Comparison of ENCODE assay signal across 11 cellular contexts in genomic region chr9:136111190-136111589, GRCh38. TPM values are rescaled to one million over a fixed set of nuclear protein-coding genes. Genes with fewer than 3 reads are reported as not detected.
A peak's percentile ranks its signal among the peaks of the same experiment; 100 is the strongest.
DNase-seq lines count a peak whose midpoint lies in the region; ATAC-seq and TF ChIP-seq lines count a peak whose summit lies in the region.
"Had no signal": no experiment of that assay in that cellular context is flagged by ENCODE, and none has a peak within 500 bp of the region (broad histone marks: within the 10 kb centered on the region; RNA-seq: fewer than 3 reads in every experiment).

No MANE protein-coding gene starts in this region.

- DNase-seq in CD8-positive, alpha-beta T cell, result no peak
- DNase-seq in HCT116 (ENCODE audit: low read depth, low spot score), result no peak
- DNase-seq in activated naive CD8-positive, alpha-beta T cell treated with anti-CD3 and anti-CD28 coated beads, Interleukin-2, amount 10 ng/mL, durations not matched to agents 7 days and 5 days, result no peak
- DNase-seq in natural killer cell, result no peak
- no peak for DNase-seq in stimulated activated CD4-positive, alpha-beta T cell treated with anti-CD3 and anti-CD28 coated beads, Interleukin-12 subunit alpha, Interleukin-12 subunit beta, amount 100 ng/mL, for 4 hours
- no peak for DNase-seq in NCI-H2227 treated with DMSO at 0.1 percent for 48 hours (lab: John Stamatoyannopoulos, UW)
- DNase-seq in DMS153 treated with DMSO at 0.1 percent for 48 hours (lab: John Stamatoyannopoulos, UW; ENCODE audit: unreplicated experiment), result no peak
- DNase-seq: gastrocnemius medialis, PC-3 had no signal

- H3K79me2 ChIP-seq in HCT116 (ENCODE audit: insufficient read depth, low read length), result no peaks in the 10 kb centered on the region

- H3K9ac ChIP-seq in HCT116 (ENCODE audit: low read length), result no peak overlapping the region

- H3K9me3 ChIP-seq in CD8-positive, alpha-beta T cell (ENCODE audit: low read length), result no peaks in the 10 kb centered on the region
- no peaks in the 10 kb centered on the region for H3K9me3 ChIP-seq in HCT116 (ENCODE audit: control insufficient read depth in 1 of 2, insufficient read depth in 1 of 2, low read depth in 1 of 2, low read length in 2 of 2)
- H3K9me3 ChIP-seq: ascending aorta, gastrocnemius medialis had no signal

- CTCF ChIA-PET in CD8-positive, alpha-beta T cell (lab: Charles Lee), result interaction anchor here (4.6 kb wide), 1 partner anchor 12 kb away, joined by 22 read pairs; no protein-coding TSS in a partner anchor
- CTCF ChIA-PET in HCT116 (lab: Charles Lee), result no interaction called here

- no peak overlapping the region for H3K4me3 ChIP-seq in CD8-positive, alpha-beta T cell (ENCODE audit: low read depth, low read length)
- H3K4me3 ChIP-seq in HCT116 (replicated peaks in 1 of 2; ENCODE audit: low read depth in 1 of 2, low read length in 2 of 2), result no peak overlapping the region
- H3K4me3 ChIP-seq: gastrocnemius medialis had no signal

- no peaks in the 10 kb centered on the region for H3K9me2 ChIP-seq in HCT116 (ENCODE audit: insufficient read depth)

- POLR2A ChIA-PET in CD8-positive, alpha-beta T cell (lab: Charles Lee), result interaction anchor here (5.7 kb wide), 1 partner anchor 16 kb away, joined by 39 read pairs; the partner anchor contains the start of gene NACC2
- POLR2A ChIA-PET in HCT116 (lab: Charles Lee), result interaction anchor here (1.0 kb wide), 1 partner anchor 32 kb away, joined by 3 read pairs; no protein-coding TSS in a partner anchor
- POLR2A ChIA-PET in activated naive CD8-positive, alpha-beta T cell treated with anti-CD3 and anti-CD28 coated beads, Interleukin-2, amount 10 ng/mL, durations not matched to agents 7 days and 5 days (lab: Charles Lee), result interaction anchor here (8.4 kb wide), 1 partner anchor 13 kb away, joined by 164 read pairs; the partner anchor contains the start of gene NACC2

- peak overlapping the region; percentile 76 for H3K27ac Mint-ChIP-seq in CD8-positive, alpha-beta T cell
- peak overlapping the region; percentile 80 for H3K27ac Mint-ChIP-seq in activated naive CD8-positive, alpha-beta T cell treated with anti-CD3 and anti-CD28 coated beads, Interleukin-2, amount 10 ng/mL, durations not matched to agents 7 days and 5 days
- peak overlapping the region in 1 of 2 donors; percentile 97 for H3K27ac Mint-ChIP-seq in natural killer cell

- H3K27me3 Mint-ChIP-seq in CD8-positive, alpha-beta T cell (ENCODE audit: low read depth), result no peaks in the 10 kb centered on the region
- H3K27me3 Mint-ChIP-seq in activated naive CD8-positive, alpha-beta T cell treated with anti-CD3 and anti-CD28 coated beads, Interleukin-2, amount 10 ng/mL, durations not matched to agents 7 days and 5 days, result no peaks in the 10 kb centered on the region
- no peaks in the 10 kb centered on the region for H3K27me3 Mint-ChIP-seq in natural killer cell (ENCODE audit: low read depth in 2 of 2)

- TF ChIP-seq RAD21 in HCT116 (IDR thresholded peaks at IDR 0.05; ENCODE audit: low read depth), result no peak

- no peak for TF ChIP-seq CTCF in CD8-positive, alpha-beta T cell (IDR thresholded peaks at IDR 0.05)
- TF ChIP-seq CTCF in HCT116 (IDR thresholded peaks at IDR 0.05 in 2 of 3, conservative IDR thresholded peaks at IDR 0.05 in 1 of 3; ENCODE audit: borderline replicate concordance in 1 of 3, insufficient read depth in 1 of 3, low read depth in 2 of 3, low read length in 2 of 3) (no peak), natural killer cell (IDR thresholded peaks at IDR 0.05) (no peak)

- H4K20me1 ChIP-seq in HCT116 (ENCODE audit: insufficient read depth), result no peaks in the 10 kb centered on the region

- intact Hi-C loops in CD8-positive, alpha-beta T cell (cut with DNase I, micrococcal nuclease), result loop anchor here in 1 of 2 experiments (10.0 kb wide), 1 partner anchor 1946 kb away; the partner anchor contains the start of gene RNU6ATAC
- intact Hi-C loops in HCT116 (cut with micrococcal nuclease) (no loop called here), natural killer cell (cut with micrococcal nuclease) (no loop called here)

- H3K36me3 Mint-ChIP-seq in CD8-positive, alpha-beta T cell, result peaks cover 10% of the 10 kb centered on the region
- H3K36me3 Mint-ChIP-seq in activated naive CD8-positive, alpha-beta T cell treated with anti-CD3 and anti-CD28 coated beads, Interleukin-2, amount 10 ng/mL, durations not matched to agents 7 days and 5 days, result peaks cover 9% of the 10 kb centered on the region
- H3K36me3 Mint-ChIP-seq in natural killer cell, result no peaks in the 10 kb centered on the region

- H3K4me2 ChIP-seq in HCT116 (ENCODE audit: low read length), result no peak overlapping the region; the same call in 1 of the 2 replicates

- no peak for ATAC-seq in CD8-positive, alpha-beta T cell
- ATAC-seq in HCT116 (no peak), natural killer cell (no peak)
- no peak for ATAC-seq in activated naive CD8-positive, alpha-beta T cell treated with anti-CD3 and anti-CD28 coated beads, Interleukin-2, amount 10 ng/mL, durations not matched to agents 7 days and 5 days (ENCODE audit: low read depth)
- ATAC-seq: gastrocnemius medialis had no signal

- H3K27me3 ChIP-seq in CD8-positive, alpha-beta T cell (ENCODE audit: insufficient read depth, low read length), result no peaks in the 10 kb centered on the region
- H3K27me3 ChIP-seq in HCT116 (ENCODE audit: insufficient read depth, low read length), result no peaks in the 10 kb centered on the region
- H3K27me3 ChIP-seq: ascending aorta, gastrocnemius medialis had no signal

- peak overlapping the region; percentile 51 for H3K4me3 Mint-ChIP-seq in CD8-positive, alpha-beta T cell
- peak overlapping the region; percentile 93 for H3K4me3 Mint-ChIP-seq in activated naive CD8-positive, alpha-beta T cell treated with anti-CD3 and anti-CD28 coated beads, Interleukin-2, amount 10 ng/mL, durations not matched to agents 7 days and 5 days
- peak overlapping the region; percentile 64 for H3K4me3 Mint-ChIP-seq in natural killer cell

- peaks cover 68% of the 10 kb centered on the region for H3K4me1 Mint-ChIP-seq in CD8-positive, alpha-beta T cell (ENCODE audit: low read depth)
- H3K4me1 Mint-ChIP-seq in activated naive CD8-positive, alpha-beta T cell treated with anti-CD3 and anti-CD28 coated beads, Interleukin-2, amount 10 ng/mL, durations not matched to agents 7 days and 5 days, result peaks cover 37% of the 10 kb centered on the region
- H3K4me1 Mint-ChIP-seq in natural killer cell, result peaks cover 19 to 66% of the 10 kb centered on the region in 2 donors

- H3K27ac ChIP-seq in CD8-positive, alpha-beta T cell (ENCODE audit: low read depth, low read length), result no peak overlapping the region
- peak overlapping the region; percentile 3; the same call in 1 of the 2 replicates for H3K27ac ChIP-seq in HCT116 (ENCODE audit: low read depth, low read length)
- H3K27ac ChIP-seq: ascending aorta, HL-60 had no signal

- RAD21 ChIA-PET in HCT116 (lab: Charles Lee; ENCODE audit: low non-redundant PET in 1 of 2, low total read pairs in 2 of 2, uncharacterized antibody in 2 of 2, unreplicated experiment in 2 of 2), result no interaction called here

- no peak overlapping the region for H2AFZ ChIP-seq in HCT116 (ENCODE audit: low read depth, low read length, poor library complexity, severe bottlenecking)

- no peaks in the 10 kb centered on the region for H3K9me3 Mint-ChIP-seq in CD8-positive, alpha-beta T cell
- no peaks in the 10 kb centered on the region for H3K9me3 Mint-ChIP-seq in activated naive CD8-positive, alpha-beta T cell treated with anti-CD3 and anti-CD28 coated beads, Interleukin-2, amount 10 ng/mL, durations not matched to agents 7 days and 5 days
- H3K9me3 Mint-ChIP-seq in natural killer cell, result no peaks in the 10 kb centered on the region

- TF ChIP-seq POLR2A in HCT116 (IDR thresholded peaks at IDR 0.05; ENCODE audit: borderline replicate concordance, extremely low read depth, insufficient read depth, insufficient read length), result no peak

- H3K4me1 ChIP-seq in CD8-positive, alpha-beta T cell (ENCODE audit: insufficient read depth, low read length), result peaks cover 79% of the 10 kb centered on the region
- H3K4me1 ChIP-seq in HCT116 (ENCODE audit: control insufficient read depth in 1 of 2, insufficient read depth in 2 of 2, low read length in 2 of 2), result peaks cover 31 to 74% of the 10 kb centered on the region in 2 experiments

- H3K36me3 ChIP-seq in CD8-positive, alpha-beta T cell (ENCODE audit: insufficient read depth, low read length), result no peaks in the 10 kb centered on the region
- H3K36me3 ChIP-seq in HCT116 (ENCODE audit: control insufficient read depth in 1 of 2, insufficient read depth in 2 of 2, low read length in 2 of 2), result no peaks in the 10 kb centered on the region

- BruUV-seq in HCT116 (replicated peaks; lab: Mats Ljungman, UMichigan), result no TSS peak

TF ChIP-seq in HCT116, 20 proteins besides CTCF, POLR2A, EP300 and RAD21 (continues in another document):
- TF ChIP-seq YY1 (IDR thresholded peaks at IDR 0.05; ENCODE audit: extremely low read depth, insufficient replicate concordance, low read depth, low read length), result no peak
- TF ChIP-seq, protein P1, sequence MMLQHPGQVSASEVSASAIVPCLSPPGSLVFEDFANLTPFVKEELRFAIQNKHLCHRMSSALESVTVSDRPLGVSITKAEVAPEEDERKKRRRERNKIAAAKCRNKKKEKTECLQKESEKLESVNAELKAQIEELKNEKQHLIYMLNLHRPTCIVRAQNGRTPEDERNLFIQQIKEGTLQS (IDR thresholded peaks at IDR 0.05), result no peak

RNA-seq across cellular contexts. Expression of gene TMEM250, which starts 7.5 kb away (rescaled TPM):
- 1 to 10 TPM; 7.6 to 7.7 TPM for total RNA-seq in CD8-positive, alpha-beta T cell
- total RNA-seq in HCT116 (2021; ENCODE audit: unreplicated experiment) (37.5 TPM), natural killer cell (10 to 100 TPM; 19.5 to 34.3 (median 33.6) TPM)
- polyA plus RNA-seq in HCT116 (2012), result 22.1 and 22.3 TPM in 2 replicates
- total RNA-seq in activated naive CD8-positive, alpha-beta T cell treated with anti-CD3 and anti-CD28 coated beads, Interleukin-2, amount 10 ng/mL, durations not matched to agents 7 days and 5 days, result 10 to 100 TPM; 45.3 to 45.9 TPM

RNA-seq across cellular contexts. Expression of gene NACC2, which starts 16.1 kb away (rescaled TPM):
- 1 to 10 TPM; 1.7 to 1.8 TPM for total RNA-seq in CD8-positive, alpha-beta T cell
- total RNA-seq in HCT116 (2021; ENCODE audit: unreplicated experiment), result 27.8 TPM
- polyA plus RNA-seq in HCT116 (2012), result 11.2 and 11.3 TPM in 2 replicates
- 10 to 100 TPM; 10.5 to 11.2 TPM for total RNA-seq in activated naive CD8-positive, alpha-beta T cell treated with anti-CD3 and anti-CD28 coated beads, Interleukin-2, amount 10 ng/mL, durations not matched to agents 7 days and 5 days
- total RNA-seq in natural killer cell, result 10 to 100 TPM; 14.5 to 21.6 (median 21.2) TPM

Comparison
In these comparisons a context has a peak if more than half of its experiments do, and no peak if none do; other contexts are left out.
1. RNA of gene NACC2, which starts 16.1 kb away (total RNA-seq): 27.8 TPM in HCT116 (single experiment), 14.5 to 21.6 TPM in natural killer cell and 10.5 to 11.2 TPM in activated naive CD8-positive, alpha-beta T cell treated with anti-CD3 and anti-CD28 coated beads, Interleukin-2, amount 10 ng/mL, durations not matched to agents 7 days and 5 days; 1.7 to 1.8 TPM in CD8-positive, alpha-beta T cell; every median in the first group is over 4 times any median in the second.
2. Peak in every context shown above with its lines, with median percentiles within 50 percentile points of each other: H3K4me3 Mint-ChIP-seq.